ENCODE assay signal across 1 cellular context in the genomic region with DNA sequence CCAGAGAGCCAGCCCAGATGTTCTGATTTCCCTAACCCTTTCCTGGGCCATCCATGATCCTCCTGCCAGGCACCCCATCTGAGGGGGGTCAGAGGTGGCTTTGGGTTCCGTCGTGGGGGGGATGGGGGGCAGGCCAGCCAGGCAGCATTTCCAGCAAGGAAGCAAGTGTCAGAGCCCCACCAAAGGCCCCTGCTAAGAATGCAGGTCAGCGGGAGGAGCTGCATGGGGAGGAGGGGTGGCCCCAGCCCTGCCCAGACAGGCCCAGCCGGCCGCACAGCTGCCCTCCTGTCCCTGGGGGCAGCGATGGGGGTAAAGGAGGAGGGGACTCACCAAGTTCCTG.
A peak's percentile ranks its signal among the peaks of the same experiment; 100 is the strongest.
TF ChIP-seq lines count a peak whose summit lies in the region.

No MANE protein-coding gene starts in this region.

TF ChIP-seq in K562, 482 proteins besides CTCF, POLR2A, EP300 and RAD21:
- TF ChIP-seq ZNF696 (CRISPR knock-in tag; conservative IDR thresholded peaks at IDR 0.05) (no peak), ZNF263 (CRISPR knock-in tag; IDR thresholded peaks at IDR 0.05; ENCODE audit: borderline replicate concordance) (peak; percentile 50; the same call in 1 of the 2 replicates), CTBP1 (IDR thresholded peaks at IDR 0.05; ENCODE audit: borderline replicate concordance) (0 out of 2 replicates have a peak, but pooled peaks have one; percentile 3)
TF ChIP-seq in K562: peak in this region for 2.
